In the genomic region with DNA sequence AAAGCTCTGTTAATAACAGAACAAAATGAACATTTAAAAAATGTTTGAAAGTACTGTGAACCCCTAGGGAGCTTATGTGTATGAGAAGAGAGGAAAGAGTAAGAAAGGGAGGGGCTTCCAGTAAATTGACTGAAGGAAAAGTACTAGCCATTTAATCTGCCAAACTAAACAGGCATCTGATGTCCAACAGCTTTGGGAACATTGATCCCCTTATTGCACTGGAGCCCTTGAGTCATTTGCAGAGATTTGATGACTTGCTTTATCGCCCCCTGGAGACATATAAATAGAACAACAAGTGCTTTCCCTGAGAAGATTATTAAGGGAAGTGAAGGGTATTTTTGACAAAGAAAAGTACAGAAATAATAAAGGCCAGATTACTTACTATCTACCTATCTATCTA, we compare ENCODE assay signal across 11 cellular contexts.
DNase-seq lines count a peak whose midpoint lies in the region; ATAC-seq and TF ChIP-seq lines count a peak whose summit lies in the region.
"Had no signal": no experiment of that assay in that cellular context is flagged by ENCODE, and none has a peak within 500 bp of the region (broad histone marks: within the 10 kb centered on the region; RNA-seq: fewer than 3 reads in every experiment).

No MANE protein-coding gene starts in this region.

- peak; percentile 49 for TF ChIP-seq CTCF in fibroblast of pulmonary artery (IDR thresholded peaks at IDR 0.05; ENCODE audit: low read length, missing control alignments)

- DNase-seq in GM04504 (ENCODE audit: low read depth), result peak; percentile 8
- DNase-seq in NCI-H82 treated with DMSO at 0.1 percent for 48 hours (lab: John Stamatoyannopoulos, UW; ENCODE audit: unreplicated experiment), result peak; percentile 48
- DNase-seq in fibroblast of pulmonary artery (ENCODE audit: low read depth), result peak; percentile 85
- DNase-seq in renal cortical epithelial cell (ENCODE audit: low read depth), result peak; percentile 56
- DNase-seq in hypothalamus (lab: John Stamatoyannopoulos, UW), result no peak
- no peak for DNase-seq in stimulated activated CD4-positive, alpha-beta T cell treated with anti-CD3 and anti-CD28 coated beads, Interleukin-2, amount 100 ng/mL, for 24 hours
- no peak for DNase-seq in activated CD4-positive, CD25-positive, alpha-beta regulatory T cell (lab: John Stamatoyannopoulos, UW)
- DNase-seq: activated CD4-positive, alpha-beta T cell treated with anti-CD3 and anti-CD28 coated beads, Interleukin-2, amount 50 U/mL, for 1 hour; HFFc6; NCI-H2081 treated with DMSO at 0.1 percent for 48 hours had no signal

- H3K4me3 ChIP-seq in fibroblast of pulmonary artery (replicated peaks; ENCODE audit: low read depth, low read length), result no peak overlapping the region

- no peak for ATAC-seq in HG02973 (IDR thresholded peaks at IDR 0.05; ENCODE audit: unreplicated experiment)

Comparison
In these comparisons a context has a peak if more than half of its experiments do, and no peak if none do; other contexts are left out.
1. DNase-seq: peak in GM04504 (single experiment), NCI-H82 treated with DMSO at 0.1 percent for 48 hours (single experiment), fibroblast of pulmonary artery (single experiment) and renal cortical epithelial cell (single experiment); none in hypothalamus (0 of 51), stimulated activated CD4-positive, alpha-beta T cell treated with anti-CD3 and anti-CD28 coated beads, Interleukin-2, amount 100 ng/mL, for 24 hours (0 of 2) and activated CD4-positive, CD25-positive, alpha-beta regulatory T cell (0 of 4).